ENCODE assay signal across 8 cellular contexts in genomic region chr11:124738713-124739478, GRCh38. TPM values are rescaled to one million over a fixed set of nuclear protein-coding genes. Genes with fewer than 3 reads are reported as not detected.
DNase-seq lines count a peak whose midpoint lies in the region; ATAC-seq, FAIRE-seq and TF ChIP-seq lines count a peak whose summit lies in the region.

No MANE protein-coding gene starts in this region.

- peak overlapping the region; percentile 87 for H3K4me2 ChIP-seq in GM23248 (ENCODE audit: unreplicated experiment)

- no peak for DNase-seq in GM23248
- DNase-seq in SJCRH30 = no peak
- no peak for DNase-seq in epithelial cell of esophagus (ENCODE audit: low read depth)
- DNase-seq in retinal pigment epithelial cell (ENCODE audit: low read depth) = no peak
- DNase-seq in GM12891 (ENCODE audit: insufficient read length, low spot score) = no peak
- no peak for DNase-seq in occipital lobe (lab: John Stamatoyannopoulos, UW)

- H3K4me3 ChIP-seq in GM23248 (peak overlapping the region; percentile 67), SJCRH30 (peak overlapping the region; percentile 69), epithelial cell of esophagus (ENCODE audit: low read length) (peak overlapping the region; percentile 39), retinal pigment epithelial cell (ENCODE audit: low read length) (peak overlapping the region; percentile 53)

- TF ChIP-seq POLR2A in GM12891 (IDR thresholded peaks at IDR 0.05; ENCODE audit: low read depth, low read length) = no peak

- ATAC-seq in GM21515 (IDR thresholded peaks at IDR 0.05; ENCODE audit: unreplicated experiment) (no peak), HG02870 (IDR thresholded peaks at IDR 0.05; ENCODE audit: unreplicated experiment) (no peak)

- H3K27ac ChIP-seq in GM23248 (no peak overlapping the region), SJCRH30 (no peak overlapping the region)

- no peak for FAIRE-seq in GM12891 (lab: Jason Lieb, UNC)

- no peaks in the 10 kb centered on the region for H3K9me2 ChIP-seq in GM23248 (ENCODE audit: insufficient read depth)

- H3K27me3 ChIP-seq in GM23248 (replicated peaks; ENCODE audit: insufficient read depth) (peaks cover 41% of the 10 kb centered on the region), SJCRH30 (0 out of 2 replicates have a peak, but pooled peaks cover 3% of the 10 kb centered on the region)

- in situ Hi-C loops in GM23248 (cut with MboI) = no loop called here

- H4K20me1 ChIP-seq in GM23248 (ENCODE audit: insufficient read depth) = no peaks in the 10 kb centered on the region

- TF ChIP-seq CTCF in epithelial cell of esophagus (IDR thresholded peaks at IDR 0.05; ENCODE audit: insufficient read depth, low read depth, low read length, missing control alignments) (no peak), retinal pigment epithelial cell (conservative IDR thresholded peaks at IDR 0.05; ENCODE audit: low read depth, low read length) (no peak)

- WGBS in GM23248 (ENCODE audit: low coverage in 1 of 2, low lambda C conversion rate in 2 of 2, missing lambda C conversion rate in 2 of 2), 2 experiments = 33 to 45% methylated on average over 21 of the region's 21 CpGs

- H3K4me1 ChIP-seq in GM23248 (ENCODE audit: insufficient read depth) = no peaks in the 10 kb centered on the region
- no peaks in the 10 kb centered on the region for H3K4me1 ChIP-seq in SJCRH30

- H2AFZ ChIP-seq in GM23248 = no peak overlapping the region; the same call in 1 of the 2 replicates

- no peak overlapping the region for H3K9ac ChIP-seq in GM23248

- H3K36me3 ChIP-seq in GM23248 (ENCODE audit: low read depth) (no peaks in the 10 kb centered on the region), SJCRH30 (no peaks in the 10 kb centered on the region)

- H3F3A ChIP-seq in GM23248 (ENCODE audit: insufficient read depth) = no peaks in the 10 kb centered on the region

- H3K9me3 ChIP-seq in GM23248 (ENCODE audit: low read depth) = no peaks in the 10 kb centered on the region
- no peaks in the 10 kb centered on the region for H3K9me3 ChIP-seq in SJCRH30 (replicated peaks)

- no peaks in the 10 kb centered on the region for H3K79me2 ChIP-seq in GM23248 (ENCODE audit: insufficient read depth)

TF ChIP-seq in GM12891, 5 proteins besides CTCF, POLR2A, EP300 and RAD21:
- TF ChIP-seq TAF1 (IDR thresholded peaks at IDR 0.05; ENCODE audit: low read depth, low read length) (no peak), PAX5 (IDR thresholded peaks at IDR 0.05; ENCODE audit: insufficient read depth, low read length, severe bottlenecking) (no peak), POU2F2 (IDR thresholded peaks at IDR 0.05; ENCODE audit: low read depth, low read length) (no peak), SPI1 (IDR thresholded peaks at IDR 0.05; ENCODE audit: low read depth, low read length) (no peak)

RNA-seq across cellular contexts. Expression of gene NRGN, which starts 0.8 kb away (rescaled TPM):
- 0.32 TPM in 1 of 2 replicates, not detected in the other for total RNA-seq in GM23248 (2014; rRNA removed; shearing (Covaris generic))
- polyA plus RNA-seq in GM23248 (2016; fragmentation: Nextera tagmentation; extraction: Ambion mirVana) = 0.23 and 0.29 TPM in 2 replicates
- 4.5 and 4.6 TPM in 2 replicates for total RNA-seq in SJCRH30 (2014; rRNA removed; shearing (Covaris generic))
- 1.4 TPM for polyA plus RNA-seq in GM12891 (2012; ENCODE audit: low read depth, missing spikeins)
- total RNA-seq in occipital lobe = 2.7 TPM

RNA-seq across cellular contexts. Expression of gene VSIG2, which starts 13.2 kb away (rescaled TPM):
- not detected in 2 replicates for total RNA-seq in GM23248 (2014; rRNA removed; shearing (Covaris generic))
- not detected in 2 replicates for polyA plus RNA-seq in GM23248 (2016; fragmentation: Nextera tagmentation; extraction: Ambion mirVana)
- total RNA-seq in SJCRH30 (2014; rRNA removed; shearing (Covaris generic)) = not detected in 2 replicates
- 0.13 TPM for polyA plus RNA-seq in GM12891 (2012; ENCODE audit: low read depth, missing spikeins)
- total RNA-seq in occipital lobe = not detected

RNA-seq across cellular contexts. Expression of gene ESAM, which starts 23.2 kb away (rescaled TPM):
- total RNA-seq in GM23248 (2014; rRNA removed; shearing (Covaris generic)) = not detected in 2 replicates
- polyA plus RNA-seq in GM23248 (2016; fragmentation: Nextera tagmentation; extraction: Ambion mirVana) = not detected in 2 replicates
- 0.16 TPM in 1 of 2 replicates, not detected in the other for total RNA-seq in SJCRH30 (2014; rRNA removed; shearing (Covaris generic))
- 17.2 TPM for polyA plus RNA-seq in GM12891 (2012; ENCODE audit: low read depth, missing spikeins)
- 3.7 TPM for total RNA-seq in occipital lobe
